ENCODE assay signal across 17 cellular contexts in the genomic region with DNA sequence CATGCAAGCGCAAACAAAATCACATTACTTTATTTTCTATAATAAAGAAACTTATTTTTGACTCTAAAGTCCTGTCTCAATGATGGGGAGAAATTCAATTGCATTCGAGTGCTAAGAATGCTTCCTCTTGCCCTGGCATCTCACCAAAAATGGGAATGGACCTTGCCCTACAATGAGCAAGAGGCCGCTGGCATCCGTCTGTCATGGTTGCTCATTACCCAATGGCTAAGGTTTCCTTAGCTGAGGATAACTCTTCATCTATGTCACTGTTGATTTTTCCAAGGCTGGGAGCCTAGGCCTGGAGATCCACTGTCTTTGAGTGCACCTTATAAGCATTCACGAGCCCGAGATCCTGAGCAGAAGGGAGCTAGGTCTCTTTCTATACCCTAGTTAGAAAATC.
"Had no signal": no experiment of that assay in that cellular context is flagged by ENCODE, and none has a peak within 500 bp of the region (broad histone marks: within the 10 kb centered on the region; RNA-seq: fewer than 3 reads in every experiment).

No MANE protein-coding gene starts in this region.

- H3K27ac ChIP-seq: breast epithelium, dorsolateral prefrontal cortex had no signal

- H3K9ac ChIP-seq: SK-N-SH had no signal

- H3K4me2 ChIP-seq: SK-N-SH had no signal

- H3K4me1 ChIP-seq: breast epithelium had no signal

- DNase-seq: activated naive CD4-positive, alpha-beta T cell treated with anti-CD3 and anti-CD28 coated beads for 36 hours; activated naive CD8-positive, alpha-beta T cell treated with anti-CD3 and anti-CD28 coated beads, Interleukin-2, amount 50 U/mL, for 24 hours; activated T-cell treated with anti-CD3 and anti-CD28 coated beads for 4 hours; aorta; dorsolateral prefrontal cortex; endodermal cell; islet precursor cell; left ventricle myocardium superior; mesenchymal stem cell; nephron progenitor cell; stimulated activated CD4-positive, alpha-beta T cell treated with anti-CD3 and anti-CD28 coated beads, Interleukin-2, amount 100 ng/mL, for 48 hours; stimulated activated naive CD4-positive, alpha-beta T cell treated with Interleukin-2 at 50 U/mL for 16 hours; T-cell; T-helper 9 cell had no signal

- ATAC-seq: activated CD4-positive, CD25-positive, alpha-beta regulatory T cell treated with anti-CD3 and anti-CD28 coated beads, Interleukin-2, amount 50 U/mL, for 24 hours; activated naive CD8-positive, alpha-beta T cell treated with anti-CD3 and anti-CD28 coated beads, Interleukin-2, amount 50 U/mL, for 24 hours; left ventricle myocardium superior; T-cell had no signal

- H3K36me3 ChIP-seq: breast epithelium had no signal

- H3K27me3 ChIP-seq: breast epithelium, dorsolateral prefrontal cortex had no signal

- H3K4me3 ChIP-seq: breast epithelium, dorsolateral prefrontal cortex had no signal

- H3K9me3 ChIP-seq: breast epithelium, SK-N-SH had no signal
